ENCODE assay signal across 8 cellular contexts in genomic region chr10:99621454-99622246, GRCh38. TPM values are rescaled to one million over a fixed set of nuclear protein-coding genes. Genes with fewer than 3 reads are reported as not detected.
DNase-seq lines count a peak whose midpoint lies in the region; ATAC-seq and TF ChIP-seq lines count a peak whose summit lies in the region.

No MANE protein-coding gene starts in this region.

- H3K27ac ChIP-seq in rectal smooth muscle tissue (ENCODE audit: low read depth, low read length), result peak overlapping the region; percentile 95

- H3K4me3 ChIP-seq in fibroblast of the aortic adventitia (ENCODE audit: low read depth, low read length) (peak overlapping the region; percentile 75), rectal smooth muscle tissue (ENCODE audit: low read length) (peak overlapping the region; percentile 84)

- peaks cover 23% of the 10 kb centered on the region for H3K4me1 ChIP-seq in rectal smooth muscle tissue (ENCODE audit: control insufficient read depth, insufficient read depth, low read length)

- peak overlapping the region; percentile 96 for H3K4me3 Mint-ChIP-seq in activated CD4-positive, alpha-beta T cell treated with anti-CD3 and anti-CD28 coated beads for 36 hours
- H3K4me3 Mint-ChIP-seq in T-cell, result peak overlapping the region; percentile 76 to 87 (median 87)

- H3K27ac Mint-ChIP-seq in activated CD4-positive, alpha-beta T cell treated with anti-CD3 and anti-CD28 coated beads for 36 hours, result peak overlapping the region; percentile 96
- peak overlapping the region; percentile 93 to 94 for H3K27ac Mint-ChIP-seq in T-cell

- no peaks in the 10 kb centered on the region for H3K27me3 Mint-ChIP-seq in activated CD4-positive, alpha-beta T cell treated with anti-CD3 and anti-CD28 coated beads for 36 hours
- peaks cover 0 to 3% of the 10 kb centered on the region in 2 donors for H3K27me3 Mint-ChIP-seq in T-cell

- ATAC-seq in activated CD4-positive, alpha-beta T cell treated with anti-CD3 and anti-CD28 coated beads for 36 hours, result no peak
- ATAC-seq in T-cell (replicated peaks in 1 of 4) (no peak), HG02870 (IDR thresholded peaks at IDR 0.05; ENCODE audit: unreplicated experiment) (no peak)

- DNase-seq in activated CD4-positive, alpha-beta T cell treated with anti-CD3 and anti-CD28 coated beads for 36 hours, result no peak
- DNase-seq in activated CD4-positive, alpha-beta T cell treated with anti-CD3 and anti-CD28 coated beads, Interleukin-2, amount 50 U/mL, for 1 hour, result no peak
- DNase-seq in T-cell (no peak), fibroblast of the aortic adventitia (ENCODE audit: low read depth) (peak; percentile 82), islet precursor cell (no peak)
- no peak for DNase-seq in stimulated activated CD4-positive, alpha-beta T cell treated with anti-CD3 and anti-CD28 coated beads, Interleukin-2, amount 100 ng/mL, for 48 hours

- TF ChIP-seq CTCF in fibroblast of the aortic adventitia (IDR thresholded peaks at IDR 0.05; ENCODE audit: insufficient read depth, low read length), result no peak

- no peaks in the 10 kb centered on the region for H3K9me3 Mint-ChIP-seq in activated CD4-positive, alpha-beta T cell treated with anti-CD3 and anti-CD28 coated beads for 36 hours (ENCODE audit: low read depth)
- H3K9me3 Mint-ChIP-seq in T-cell, result no peaks in the 10 kb centered on the region

- POLR2A ChIA-PET in activated CD4-positive, alpha-beta T cell treated with anti-CD3 and anti-CD28 coated beads for 36 hours (lab: Charles Lee), result interaction anchor here (0.6 to 4.3 kb wide), 4 partner anchors 9 to 191 kb away, joined by 3 to 30 read pairs (median 5); partner anchors contain the start of genes ENTPD7 and GOT1
- POLR2A ChIA-PET in T-cell (lab: Charles Lee), result interaction anchor here in 1 of 2 donors (1.2 kb wide), 1 partner anchor 749 kb away, joined by 3 read pairs; no protein-coding TSS in a partner anchor

- H3K27me3 ChIP-seq in rectal smooth muscle tissue (ENCODE audit: control insufficient read depth, insufficient read depth, low read length), result no peaks in the 10 kb centered on the region

- CTCF ChIA-PET in activated CD4-positive, alpha-beta T cell treated with anti-CD3 and anti-CD28 coated beads for 36 hours (lab: Charles Lee), result interaction anchor here (0.7 to 4.1 kb wide), 6 partner anchors 10 to 110 kb away, joined by 3 to 15 read pairs (median 4); partner anchors contain the start of genes COX15, CUTC and ENTPD7
- CTCF ChIA-PET in T-cell (lab: Charles Lee), result interaction anchor here (0.5 to 2.2 kb wide), 5 partner anchors 9 to 933 kb away, joined by 3 to 8 read pairs (median 3); partner anchors contain the start of gene ENTPD7 (in 1 of the 2)

- intact Hi-C loops in activated CD4-positive, alpha-beta T cell treated with anti-CD3 and anti-CD28 coated beads for 36 hours (cut with DNase I, micrococcal nuclease), result loop anchor here (2.0 to 10.0 kb wide), 6 partner anchors 89 to 1977 kb away; partner anchors contain the start of genes DNMBP (in 1 of the 2), HPS1 (in 1 of the 2) and PI4K2A (in 1 of the 2)

- peaks cover 18% of the 10 kb centered on the region for H3K36me3 Mint-ChIP-seq in activated CD4-positive, alpha-beta T cell treated with anti-CD3 and anti-CD28 coated beads for 36 hours (ENCODE audit: low read depth)
- no peaks in the 10 kb centered on the region for H3K36me3 Mint-ChIP-seq in T-cell

- peaks cover 32% of the 10 kb centered on the region for H3K4me1 Mint-ChIP-seq in activated CD4-positive, alpha-beta T cell treated with anti-CD3 and anti-CD28 coated beads for 36 hours
- peaks cover 37 to 39% (median 38%) of the 10 kb centered on the region in 3 donors for H3K4me1 Mint-ChIP-seq in T-cell

- H3K36me3 ChIP-seq in rectal smooth muscle tissue (ENCODE audit: control insufficient read depth, insufficient read depth, low read length), result no peaks in the 10 kb centered on the region

- peak overlapping the region; percentile 95 for H3K9ac ChIP-seq in rectal smooth muscle tissue (ENCODE audit: low read length)

RNA-seq across cellular contexts. Expression of gene SLC25A28, which starts 1.4 kb away (rescaled TPM):
- total RNA-seq in activated CD4-positive, alpha-beta T cell treated with anti-CD3 and anti-CD28 coated beads for 36 hours, result 10 to 100 TPM; 55.0 to 65.9 TPM
- total RNA-seq in T-cell, result 10 to 100 TPM; 78.9 to 90.4 (median 87.0) TPM
- total RNA-seq in fibroblast of the aortic adventitia (ENCODE audit: low replicate concordance), result 7.0 and 20.9 TPM in 2 replicates

RNA-seq across cellular contexts. Expression of gene ENTPD7, which starts 37.7 kb away (rescaled TPM):
- 1 to 10 TPM; 2.5 to 2.7 TPM for total RNA-seq in activated CD4-positive, alpha-beta T cell treated with anti-CD3 and anti-CD28 coated beads for 36 hours
- total RNA-seq in T-cell, result 1 to 10 TPM; 2.6 to 3.8 (median 3.4) TPM
- total RNA-seq in fibroblast of the aortic adventitia (ENCODE audit: low replicate concordance), result 10.1 and 11.4 TPM in 2 replicates
